ENCODE assay signal across 1 cellular context in genomic region chr2:238615187-238615586, GRCh38.
TF ChIP-seq lines count a peak whose summit lies in the region.

No MANE protein-coding gene starts in this region.

TF ChIP-seq in GM23338, 12 proteins besides CTCF, POLR2A, EP300 and RAD21:
- TF ChIP-seq ZNF462 (CRISPR knock-in tag; IDR thresholded peaks at IDR 0.05), result no peak
- TF ChIP-seq STAT1 (IDR thresholded peaks at IDR 0.05; ENCODE audit: unreplicated experiment), result no peak
- TF ChIP-seq CREB1 (CRISPR knock-in tag; IDR thresholded peaks at IDR 0.05; ENCODE audit: low read depth), result no peak
- no peak for TF ChIP-seq REST (IDR thresholded peaks at IDR 0.05; ENCODE audit: unreplicated experiment)
- no peak for TF ChIP-seq EZH2 (IDR thresholded peaks at IDR 0.05; ENCODE audit: low read depth, unreplicated experiment)
- TF ChIP-seq JUNB (IDR thresholded peaks at IDR 0.05; ENCODE audit: unreplicated experiment), result no peak
- TF ChIP-seq ETS1 (IDR thresholded peaks at IDR 0.05), result no peak
- TF ChIP-seq NANOG (IDR thresholded peaks at IDR 0.05; ENCODE audit: borderline replicate concordance), result no peak
- TF ChIP-seq POLR2AphosphoS5 (IDR thresholded peaks at IDR 0.05; ENCODE audit: low read depth), result no peak
- no peak for TF ChIP-seq ZNF331 (CRISPR knock-in tag; IDR thresholded peaks at IDR 0.05; ENCODE audit: low read depth)
- TF ChIP-seq ZNF114 (CRISPR knock-in tag; IDR thresholded peaks at IDR 0.05), result no peak
- no peak for TF ChIP-seq EZH2phosphoT487 (IDR thresholded peaks at IDR 0.05; ENCODE audit: unreplicated experiment)
